8 cellular contexts compared by ENCODE assay signal in the genomic region with DNA sequence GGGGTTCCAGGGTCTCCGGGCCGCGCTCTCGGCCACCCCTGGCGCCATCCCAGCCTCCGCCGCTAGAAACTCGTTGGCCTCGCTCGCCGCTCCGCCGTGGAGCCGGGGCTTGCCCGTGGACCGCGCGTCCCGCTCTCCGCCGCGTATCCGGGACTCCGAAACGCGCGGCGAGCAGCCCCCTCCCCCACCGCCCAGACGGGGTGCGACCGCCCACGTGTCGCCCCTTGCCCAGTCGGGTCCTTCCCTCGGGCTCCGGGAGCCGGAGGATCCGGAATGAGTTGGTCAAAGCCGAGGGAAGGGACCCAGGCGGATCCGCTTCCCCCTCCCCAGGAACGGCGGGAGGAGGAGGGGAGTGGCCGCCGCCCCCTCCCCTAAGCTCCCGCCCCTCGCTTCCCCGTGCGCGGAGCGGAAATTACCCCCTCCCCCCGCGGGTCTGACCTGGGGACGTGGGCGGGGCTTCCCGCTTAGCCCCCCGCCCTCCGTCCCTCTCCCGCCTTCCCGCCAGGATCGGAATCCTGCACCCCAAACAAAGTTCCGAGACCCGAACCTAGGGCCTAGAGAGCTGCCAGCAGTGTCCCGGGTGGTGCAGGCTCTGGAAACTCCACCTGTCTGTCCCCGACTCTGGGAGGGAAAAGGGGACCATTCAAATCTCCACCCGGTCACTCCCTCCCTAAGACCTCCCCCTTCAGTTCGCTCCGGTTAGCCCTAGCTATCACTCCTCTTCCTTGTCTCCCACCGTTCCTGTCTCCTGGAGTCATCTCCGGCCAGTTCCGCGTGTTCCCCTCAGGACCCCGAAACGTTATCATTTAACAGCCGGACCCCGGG. TPM values are rescaled to one million over a fixed set of nuclear protein-coding genes. Genes with fewer than 3 reads are reported as not detected.
DNase-seq lines count a peak whose midpoint lies in the region; ATAC-seq and TF ChIP-seq lines count a peak whose summit lies in the region.

No MANE protein-coding gene starts in this region.

- peaks cover 96% of the 10 kb centered on the region for H3K27me3 ChIP-seq in adrenal gland

- ATAC-seq in WTC11 (peak; percentile 66), GM19324 (IDR thresholded peaks at IDR 0.05; ENCODE audit: low FRiP score, unreplicated experiment) (no peak), HG02840 (IDR thresholded peaks at IDR 0.05; ENCODE audit: low FRiP score, unreplicated experiment) (no peak), GM18870 (IDR thresholded peaks at IDR 0.05; ENCODE audit: unreplicated experiment) (no peak)

- intact Hi-C loops in adrenal gland (cut with DNase I), result no loop called here

- no peaks in the 10 kb centered on the region for H3K36me3 ChIP-seq in adrenal gland (replicated peaks in 1 of 2)

- no peaks in the 10 kb centered on the region for H3K9me3 ChIP-seq in iPS-18c (ENCODE audit: control insufficient read depth, insufficient read depth, low read length)
- peaks cover 0 to 9% (median 0%) of the 10 kb centered on the region in 3 donors for H3K9me3 ChIP-seq in adrenal gland (replicated peaks in 1 of 3)

- H3K4me3 ChIP-seq in AG10803 (ENCODE audit: low read length) (peak overlapping the region; percentile 79), iPS-18c (ENCODE audit: insufficient read depth, low read depth, low read length) (peak overlapping the region; percentile 92), adrenal gland (no peak overlapping the region)

- peaks cover 39% of the 10 kb centered on the region for H3K27me3 Mint-ChIP-seq in HFFc6 (ENCODE audit: insufficient read depth)
- H3K27me3 Mint-ChIP-seq in WTC11 (ENCODE audit: low read depth), result no peaks in the 10 kb centered on the region

- no peak overlapping the region for H3K27ac ChIP-seq in adrenal gland

- H3K27ac Mint-ChIP-seq in HFFc6 (peak overlapping the region; percentile 19; the same call in 1 of the 2 replicates), WTC11 (peak overlapping the region; percentile 98)

- TF ChIP-seq POLR2A in adrenal gland (IDR thresholded peaks at IDR 0.05), result no peak

- no peak for TF ChIP-seq CTCF in AG10803 (conservative IDR thresholded peaks at IDR 0.05; ENCODE audit: low read length)
- TF ChIP-seq CTCF in HFFc6 (IDR thresholded peaks at IDR 0.05), result no peak
- TF ChIP-seq CTCF in WTC11 (IDR thresholded peaks at IDR 0.05), result no peak
- no peak for TF ChIP-seq CTCF in adrenal gland (IDR thresholded peaks at IDR 0.05)

- CTCF ChIA-PET in WTC11 (lab: Charles Lee), result interaction anchor here (0.8 to 4.9 kb wide), 11 partner anchors 12 to 112 kb away, joined by 3 to 42 read pairs (median 5); a partner anchor contains a TSS

- H3K36me3 Mint-ChIP-seq in HFFc6 (ENCODE audit: low read depth), result peaks cover 18% of the 10 kb centered on the region
- H3K36me3 Mint-ChIP-seq in WTC11, result peaks cover 22% of the 10 kb centered on the region

- 3 to 7% (median 5%) methylated on average over 16 to 77 of the region's 77 CpGs for WGBS in adrenal gland, 4 donors

- H3K4me1 ChIP-seq in adrenal gland (replicated peaks in 1 of 2), result no peaks in the 10 kb centered on the region

- no peak for DNase-seq in AG10803 (ENCODE audit: low read depth)
- no peak for DNase-seq in HFFc6
- DNase-seq in WTC11 (ENCODE audit: low spot score), result peak; percentile 94
- DNase-seq in adrenal gland, result no peak

- no peaks in the 10 kb centered on the region for H3K9me3 Mint-ChIP-seq in HFFc6
- no peaks in the 10 kb centered on the region for H3K9me3 Mint-ChIP-seq in WTC11

- H3K4me1 Mint-ChIP-seq in HFFc6 (ENCODE audit: low read depth) (peaks cover 40% of the 10 kb centered on the region), WTC11 (peaks cover 40% of the 10 kb centered on the region)

- POLR2A ChIA-PET in WTC11 (lab: Charles Lee), result interaction anchor here (0.6 to 4.0 kb wide), 20 partner anchors 11 to 827 kb away, joined by 3 to 65 read pairs (median 5); a partner anchor contains a TSS

- H3K4me3 Mint-ChIP-seq in HFFc6 (peak overlapping the region; percentile 84), WTC11 (peak overlapping the region; percentile 83)

TF ChIP-seq in WTC11, 78 proteins besides CTCF, POLR2A, EP300 and RAD21 (continues in another document):
- TF ChIP-seq, protein P1, sequence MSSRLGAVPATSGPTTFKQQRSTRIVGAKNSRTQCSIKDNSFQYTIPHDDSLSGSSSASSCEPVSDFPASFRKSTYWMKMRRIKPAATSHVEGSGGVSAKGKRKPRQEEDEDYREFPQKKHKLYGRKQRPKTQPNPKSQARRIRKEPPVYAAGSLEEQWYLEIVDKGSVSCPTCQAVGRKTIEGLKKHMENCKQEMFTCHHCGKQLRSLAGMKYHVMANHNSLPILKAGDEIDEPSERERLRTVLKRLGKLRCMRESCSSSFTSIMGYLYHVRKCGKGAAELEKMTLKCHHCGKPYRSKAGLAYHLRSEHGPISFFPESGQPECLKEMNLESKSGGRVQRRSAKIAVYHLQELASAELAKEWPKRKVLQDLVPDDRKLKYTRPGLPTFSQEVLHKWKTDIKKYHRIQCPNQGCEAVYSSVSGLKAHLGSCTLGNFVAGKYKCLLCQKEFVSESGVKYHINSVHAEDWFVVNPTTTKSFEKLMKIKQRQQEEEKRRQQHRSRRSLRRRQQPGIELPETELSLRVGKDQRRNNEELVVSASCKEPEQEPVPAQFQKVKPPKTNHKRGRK (CRISPR knock-in tag; IDR thresholded peaks at IDR 0.05; ENCODE audit: borderline replicate concordance), result no peak
- TF ChIP-seq ZBTB21 (CRISPR knock-in tag; IDR thresholded peaks at IDR 0.05; ENCODE audit: borderline replicate concordance), result no peak
- TF ChIP-seq, protein P2, sequence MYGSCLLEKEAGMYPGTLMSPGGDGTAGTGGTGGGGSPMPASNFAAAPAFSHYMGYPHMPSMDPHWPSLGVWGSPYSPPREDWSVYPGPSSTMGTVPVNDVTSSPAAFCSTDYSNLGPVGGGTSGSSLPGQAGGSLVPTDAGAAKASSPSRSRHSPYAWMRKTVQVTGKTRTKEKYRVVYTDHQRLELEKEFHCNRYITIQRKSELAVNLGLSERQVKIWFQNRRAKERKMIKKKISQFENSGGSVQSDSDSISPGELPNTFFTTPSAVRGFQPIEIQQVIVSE (CRISPR knock-in tag; IDR thresholded peaks at IDR 0.05; ENCODE audit: borderline replicate concordance), result no peak
- TF ChIP-seq JAZF1 (CRISPR knock-in tag; IDR thresholded peaks at IDR 0.05), result no peak
- no peak for TF ChIP-seq SMAD3 (CRISPR knock-in tag; IDR thresholded peaks at IDR 0.05; ENCODE audit: borderline replicate concordance)
- TF ChIP-seq, protein P3, sequence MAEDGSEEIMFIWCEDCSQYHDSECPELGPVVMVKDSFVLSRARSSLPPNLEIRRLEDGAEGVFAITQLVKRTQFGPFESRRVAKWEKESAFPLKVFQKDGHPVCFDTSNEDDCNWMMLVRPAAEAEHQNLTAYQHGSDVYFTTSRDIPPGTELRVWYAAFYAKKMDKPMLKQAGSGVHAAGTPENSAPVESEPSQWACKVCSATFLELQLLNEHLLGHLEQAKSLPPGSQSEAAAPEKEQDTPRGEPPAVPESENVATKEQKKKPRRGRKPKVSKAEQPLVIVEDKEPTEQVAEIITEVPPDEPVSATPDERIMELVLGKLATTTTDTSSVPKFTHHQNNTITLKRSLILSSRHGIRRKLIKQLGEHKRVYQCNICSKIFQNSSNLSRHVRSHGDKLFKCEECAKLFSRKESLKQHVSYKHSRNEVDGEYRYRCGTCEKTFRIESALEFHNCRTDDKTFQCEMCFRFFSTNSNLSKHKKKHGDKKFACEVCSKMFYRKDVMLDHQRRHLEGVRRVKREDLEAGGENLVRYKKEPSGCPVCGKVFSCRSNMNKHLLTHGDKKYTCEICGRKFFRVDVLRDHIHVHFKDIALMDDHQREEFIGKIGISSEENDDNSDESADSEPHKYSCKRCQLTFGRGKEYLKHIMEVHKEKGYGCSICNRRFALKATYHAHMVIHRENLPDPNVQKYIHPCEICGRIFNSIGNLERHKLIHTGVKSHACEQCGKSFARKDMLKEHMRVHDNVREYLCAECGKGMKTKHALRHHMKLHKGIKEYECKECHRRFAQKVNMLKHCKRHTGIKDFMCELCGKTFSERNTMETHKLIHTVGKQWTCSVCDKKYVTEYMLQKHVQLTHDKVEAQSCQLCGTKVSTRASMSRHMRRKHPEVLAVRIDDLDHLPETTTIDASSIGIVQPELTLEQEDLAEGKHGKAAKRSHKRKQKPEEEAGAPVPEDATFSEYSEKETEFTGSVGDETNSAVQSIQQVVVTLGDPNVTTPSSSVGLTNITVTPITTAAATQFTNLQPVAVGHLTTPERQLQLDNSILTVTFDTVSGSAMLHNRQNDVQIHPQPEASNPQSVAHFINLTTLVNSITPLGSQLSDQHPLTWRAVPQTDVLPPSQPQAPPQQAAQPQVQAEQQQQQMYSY (CRISPR knock-in tag; IDR thresholded peaks at IDR 0.05), result no peak
- TF ChIP-seq, protein P4, sequence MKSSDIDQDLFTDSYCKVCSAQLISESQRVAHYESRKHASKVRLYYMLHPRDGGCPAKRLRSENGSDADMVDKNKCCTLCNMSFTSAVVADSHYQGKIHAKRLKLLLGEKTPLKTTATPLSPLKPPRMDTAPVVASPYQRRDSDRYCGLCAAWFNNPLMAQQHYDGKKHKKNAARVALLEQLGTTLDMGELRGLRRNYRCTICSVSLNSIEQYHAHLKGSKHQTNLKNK (CRISPR knock-in tag; IDR thresholded peaks at IDR 0.05), result no peak
- TF ChIP-seq FOXK1 (CRISPR knock-in tag; IDR thresholded peaks at IDR 0.05), result peak; percentile 44; the same call in 1 of the 2 replicates

RNA-seq across cellular contexts. Expression of a gene that starts 1.1 kb away (rescaled TPM):
- 10 to 100 TPM; 26.5 to 65.4 (median 60.0) TPM for total RNA-seq in HFFc6 (2021; fragmentation: NEBNext Ultra II Directional; extraction: Animal tissue kit (Norgen Biotek cat#: 25700))
- total RNA-seq in WTC11 (2021), result 392 to 434 TPM (median 423 TPM) in 3 replicates
- 1 to 10 TPM in 1 of 8 donors, under 1 TPM in 4, not detected in 3; under 0.01 to 1.5 (median 0.32) TPM for total RNA-seq in adrenal gland
- under 1 TPM in 2 of 3 donors, not detected in 1; under 0.01 to 0.02 TPM for polyA plus RNA-seq in adrenal gland

RNA-seq across cellular contexts. Expression of a gene that starts 27.7 kb away (rescaled TPM):
- under 1 TPM in 4 of 6 experiments, not detected in 2; 0.31 to 0.60 (median 0.35) TPM for total RNA-seq in HFFc6 (2021; fragmentation: NEBNext Ultra II Directional; extraction: Animal tissue kit (Norgen Biotek cat#: 25700))
- 0.39 TPM in 1 of 3 replicates, not detected in the others for total RNA-seq in WTC11 (2021)
- total RNA-seq in adrenal gland, result under 1 TPM in 1 of 8 donors, not detected in 7; 0.35 TPM
- polyA plus RNA-seq in adrenal gland, result under 1 TPM in 1 of 3 donors, not detected in 2; 0.97 TPM

RNA-seq across cellular contexts. Expression of a gene that starts 51.4 kb away (rescaled TPM):
- total RNA-seq in HFFc6 (2021; fragmentation: NEBNext Ultra II Directional; extraction: Animal tissue kit (Norgen Biotek cat#: 25700)), result 100 to 1,000 TPM; 131 to 176 (median 157) TPM
- total RNA-seq in WTC11 (2021) (116 to 136 TPM (median 127 TPM) in 3 replicates), adrenal gland (100 to 1,000 TPM in 4 of 8 donors, 10 to 100 TPM in 4; 52.0 to 133 (median 102) TPM)
- polyA plus RNA-seq in adrenal gland, result 100 to 1,000 TPM in 2 of 3 donors, 10 to 100 TPM in 1; 98.8 to 160 (median 142) TPM

Comparison
In these comparisons a context has a peak if more than half of its experiments do, and no peak if none do; other contexts are left out.
1. H3K4me3 ChIP-seq: peak in AG10803 (single experiment) and iPS-18c (single experiment); none in adrenal gland (0 of 4).
2. RNA of a gene that starts 1.1 kb away (total RNA-seq): 392 to 434 TPM in WTC11 and 26.5 to 65.4 TPM in HFFc6; under 0.01 to 1.5 TPM in adrenal gland; every median in the first group is over 10 times any median in the second.